Comparison of ENCODE assay signal across 28 cellular contexts in the genomic region with DNA sequence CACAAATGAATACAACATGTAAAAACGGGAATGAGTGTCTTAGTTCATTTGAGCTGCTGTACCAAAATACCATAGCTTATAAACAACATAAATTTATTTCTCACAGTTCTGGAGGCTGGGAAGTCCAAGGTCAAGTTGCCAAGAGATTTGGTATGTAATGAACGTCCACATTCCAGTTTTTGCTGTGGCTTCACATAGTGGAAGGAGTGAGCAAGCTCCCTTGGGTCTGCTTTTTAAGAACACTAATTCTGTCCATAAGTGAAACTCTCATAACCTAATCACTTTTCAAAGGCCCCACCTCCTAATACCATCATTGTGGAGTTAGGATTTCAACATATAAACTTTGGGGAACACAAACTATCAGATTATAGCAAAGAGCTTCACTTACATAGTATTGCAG.
"Had no signal": no experiment of that assay in that cellular context is flagged by ENCODE, and none has a peak within 500 bp of the region (broad histone marks: within the 10 kb centered on the region; RNA-seq: fewer than 3 reads in every experiment).

No MANE protein-coding gene starts in this region.

- H3K4me3 ChIP-seq: adrenal gland, body of pancreas, colonic mucosa, esophagus squamous epithelium, gastroesophageal sphincter, heart right ventricle had no signal

- ATAC-seq: activated CD4-positive, alpha-beta T cell treated with anti-CD3 and anti-CD28 coated beads for 36 hours; activated CD8-positive, alpha-beta memory T cell treated with anti-CD3 and anti-CD28 coated beads, Interleukin-2, amount 10 ng/mL, durations not matched to agents 7 days and 5 days; activated CD8-positive, alpha-beta T cell treated with anti-CD3 and anti-CD28 coated beads, Interleukin-2, amount 10 ng/mL, durations not matched to agents 7 days and 5 days; activated naive CD8-positive, alpha-beta T cell treated with anti-CD3 and anti-CD28 coated beads, Interleukin-2, amount 50 U/mL, for 24 hours; body of pancreas; foreskin keratinocyte; gastroesophageal sphincter; heart right ventricle; T-helper 17 cell had no signal

- H3K9me3 ChIP-seq: adrenal gland, body of pancreas, colonic mucosa, esophagus squamous epithelium, gastroesophageal sphincter had no signal

- H3K27ac ChIP-seq: adrenal gland, body of pancreas, colonic mucosa, epithelial cell of prostate, esophagus squamous epithelium, foreskin keratinocyte, gastroesophageal sphincter, heart right ventricle had no signal

- DNase-seq: activated CD4-positive, alpha-beta memory T cell treated with anti-CD3 and anti-CD28 coated beads for 36 hours; activated CD4-positive, alpha-beta T cell treated with anti-CD3 and anti-CD28 coated beads for 36 hours; activated CD4-positive, alpha-beta T cell treated with anti-CD3 and anti-CD28 coated beads, Interleukin-2, amount 10 ng/mL, durations not matched to agents 24 days and 14 days; activated CD4-positive, CD25-positive, alpha-beta regulatory T cell; activated CD4-positive, CD25-positive, alpha-beta regulatory T cell treated with anti-CD3 and anti-CD28 coated beads, Interleukin-2, amount 50 U/mL, for 72 hours; activated CD8-positive, alpha-beta memory T cell treated with anti-CD3 and anti-CD28 coated beads, Interleukin-2, amount 10 ng/mL, durations not matched to agents 7 days and 5 days; activated CD8-positive, alpha-beta memory T cell treated with anti-CD3 and anti-CD28 coated beads, Interleukin-2, amount 50 U/mL, for 4 hours; activated CD8-positive, alpha-beta T cell treated with anti-CD3 and anti-CD28 coated beads, Interleukin-2, amount 10 ng/mL, durations not matched to agents 7 days and 5 days; activated effector memory CD4-positive, alpha-beta T cell treated with anti-CD3 and anti-CD28 coated beads, Interleukin-2, amount 50 U/mL, for 16 hours; activated naive CD4-positive, alpha-beta T cell treated with anti-CD3 and anti-CD28 coated beads for 36 hours; activated naive CD8-positive, alpha-beta T cell treated with anti-CD3 and anti-CD28 coated beads for 36 hours; activated naive CD8-positive, alpha-beta T cell treated with anti-CD3 and anti-CD28 coated beads, Interleukin-2, amount 50 U/mL, for 24 hours; activated T-cell treated with anti-CD3 and anti-CD28 coated beads, Interleukin-2, amount 50 U/mL, for 1 hour; activated T-cell treated with anti-CD3 and anti-CD28 coated beads, Interleukin-2, amount 50 U/mL, for 48 hours; adrenal gland; amygdala; aorta; body of pancreas; caudate nucleus; colonic mucosa; effector CD8-positive, alpha-beta T cell; esophagus squamous epithelium; foreskin keratinocyte; heart right ventricle; T-helper 1 cell; T-helper 17 cell had no signal

- H3K4me1 ChIP-seq: adrenal gland, colonic mucosa, esophagus squamous epithelium, foreskin keratinocyte had no signal

- H3K27me3 ChIP-seq: adrenal gland, body of pancreas, colonic mucosa, foreskin keratinocyte, gastroesophageal sphincter, heart right ventricle had no signal

- H3K36me3 ChIP-seq: adrenal gland, colonic mucosa, esophagus squamous epithelium, gastroesophageal sphincter, heart right ventricle had no signal
